In genomic region chr6:35213824-35214756, GRCh38 we compare ENCODE assay signal across 8 cellular contexts. TPM values are rescaled to one million over a fixed set of nuclear protein-coding genes. Genes with fewer than 3 reads are reported as not detected.
DNase-seq lines count a peak whose midpoint lies in the region; ATAC-seq and TF ChIP-seq lines count a peak whose summit lies in the region.

Gene SCUBE3 (plus strand): TSS chr6:35213956. CDS start chr6:35214419, 463 bp downstream.

- H3K27me3 Mint-ChIP-seq in IgD-negative memory B cell, result peaks cover 41% of the 10 kb centered on the region
- H3K27me3 Mint-ChIP-seq in activated T-cell treated with anti-CD3 and anti-CD28 coated beads, Interleukin-2, amount 50 U/mL, for 24 hours, result peaks cover 75% of the 10 kb centered on the region
- H3K27me3 Mint-ChIP-seq in osteocyte (ENCODE audit: unreplicated experiment), result peaks cover 17% of the 10 kb centered on the region

- ATAC-seq in GM19397 (IDR thresholded peaks at IDR 0.05; ENCODE audit: unreplicated experiment), result no peak

- H3K27ac Mint-ChIP-seq in IgD-negative memory B cell (peak within 1 kb of the TSS in 1 of 3 donors; percentile 71), osteocyte (ENCODE audit: unreplicated experiment) (peak within 1 kb of the TSS; percentile 46)
- H3K27ac Mint-ChIP-seq in activated T-cell treated with anti-CD3 and anti-CD28 coated beads, Interleukin-2, amount 50 U/mL, for 24 hours, result no peak within 1 kb of the TSS

- no peak for TF ChIP-seq CTCF in osteocyte (IDR thresholded peaks at IDR 0.05)

- peak within 1 kb of the TSS; percentile 65 to 83 (median 72) for H3K4me3 Mint-ChIP-seq in IgD-negative memory B cell
- H3K4me3 Mint-ChIP-seq in activated T-cell treated with anti-CD3 and anti-CD28 coated beads, Interleukin-2, amount 50 U/mL, for 24 hours, result peak within 1 kb of the TSS; percentile 50
- H3K4me3 Mint-ChIP-seq in osteocyte (ENCODE audit: unreplicated experiment), result peak within 1 kb of the TSS; percentile 76

- no peaks in the 10 kb centered on the region for H3K9me3 Mint-ChIP-seq in IgD-negative memory B cell
- H3K9me3 Mint-ChIP-seq in activated T-cell treated with anti-CD3 and anti-CD28 coated beads, Interleukin-2, amount 50 U/mL, for 24 hours, result no peaks in the 10 kb centered on the region
- H3K9me3 Mint-ChIP-seq in osteocyte (ENCODE audit: unreplicated experiment), result no peaks in the 10 kb centered on the region

- peaks cover 0 to 4% (median 2%) of the 10 kb centered on the region in 3 donors for H3K4me1 Mint-ChIP-seq in IgD-negative memory B cell
- peaks cover 6% of the 10 kb centered on the region for H3K4me1 Mint-ChIP-seq in activated T-cell treated with anti-CD3 and anti-CD28 coated beads, Interleukin-2, amount 50 U/mL, for 24 hours (ENCODE audit: low read depth)
- H3K4me1 Mint-ChIP-seq in osteocyte (ENCODE audit: unreplicated experiment), result peaks cover 46% of the 10 kb centered on the region

- H3K36me3 Mint-ChIP-seq in IgD-negative memory B cell (peaks cover 7% of the 10 kb centered on the region), osteocyte (ENCODE audit: unreplicated experiment) (no peaks in the 10 kb centered on the region)
- H3K36me3 Mint-ChIP-seq in activated T-cell treated with anti-CD3 and anti-CD28 coated beads, Interleukin-2, amount 50 U/mL, for 24 hours (ENCODE audit: low read depth), result no peaks in the 10 kb centered on the region

- DNase-seq in DMS153 treated with DMSO at 0.1 percent for 48 hours (lab: John Stamatoyannopoulos, UW; ENCODE audit: unreplicated experiment) (peak; percentile 20), glomerular visceral epithelial cell (ENCODE audit: extremely low spot score) (peak; percentile 33), osteocyte (ENCODE audit: extremely low spot score, unreplicated experiment) (peak; percentile 86), cerebellar nuclear complex (lab: John Stamatoyannopoulos, UW) (no peak)
- peak; percentile 44 for DNase-seq in activated T-cell treated with anti-CD3 and anti-CD28 coated beads, Interleukin-2, amount 50 U/mL, for 24 hours
- DNase-seq in effector CD8-positive, alpha-beta T cell (lab: John Stamatoyannopoulos, UW), result no peak

RNA-seq across cellular contexts. Expression of gene SCUBE3, which starts in this region (rescaled TPM):
- 0.09 TPM for polyA plus RNA-seq in IgD-negative memory B cell
- 14.8 and 16.3 TPM in 2 replicates for total RNA-seq in osteocyte

Comparison
In these comparisons a context has a peak if more than half of its experiments do, and no peak if none do; other contexts are left out.
1. DNase-seq: peak in DMS153 treated with DMSO at 0.1 percent for 48 hours (single experiment), activated T-cell treated with anti-CD3 and anti-CD28 coated beads, Interleukin-2, amount 50 U/mL, for 24 hours (single experiment), glomerular visceral epithelial cell (single experiment) and osteocyte (single experiment); none in cerebellar nuclear complex (0 of 2) and effector CD8-positive, alpha-beta T cell (single experiment).
2. Peak in every context shown above with its lines, with median percentiles within 50 percentile points of each other: H3K4me3 Mint-ChIP-seq.